In the genomic region with DNA sequence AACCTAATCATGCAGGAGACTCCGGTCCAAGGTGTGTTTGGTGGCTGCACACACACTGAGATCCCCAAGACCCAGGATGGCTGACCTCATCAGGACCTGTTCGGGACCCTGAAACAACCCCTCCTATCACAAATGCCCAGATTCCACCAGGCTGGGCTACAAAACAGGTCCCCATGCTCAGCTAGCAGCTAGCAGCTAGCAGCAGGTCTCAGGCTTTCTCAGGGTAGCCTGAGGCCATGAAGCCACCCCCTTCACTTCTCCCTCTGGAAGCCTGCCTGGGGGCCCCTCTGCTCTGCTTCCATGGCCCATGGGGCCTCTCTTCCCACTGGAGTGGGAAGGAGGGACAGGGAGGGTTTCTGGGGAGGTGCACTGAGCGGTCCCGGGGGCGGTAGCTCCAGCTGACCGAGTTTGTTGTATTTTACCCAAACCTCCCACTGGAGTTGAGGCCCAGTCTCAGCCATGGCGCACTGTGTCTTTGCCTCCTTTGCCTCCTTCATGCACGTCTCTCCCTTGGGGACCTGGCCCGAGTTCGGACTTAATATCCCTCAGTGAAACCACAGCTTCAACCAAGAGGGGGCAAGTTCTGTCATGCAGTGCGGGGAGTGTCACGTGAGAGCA, we compare ENCODE assay signal across 1 cellular context.
TF ChIP-seq lines count a peak whose summit lies in the region.

No MANE protein-coding gene starts in this region.

TF ChIP-seq in H1, 55 proteins besides CTCF, POLR2A, EP300 and RAD21 (continued from another document):
- TF ChIP-seq ASH2L (IDR thresholded peaks at IDR 0.05; ENCODE audit: low read length), result no peak
- TF ChIP-seq SIN3A (conservative IDR thresholded peaks at IDR 0.05 in 1 of 2, IDR thresholded peaks at IDR 0.05 in 1 of 2; ENCODE audit: low read depth in 1 of 2, low read length in 2 of 2), result no peak
- no peak for TF ChIP-seq CHD7 (IDR thresholded peaks at IDR 0.05; ENCODE audit: insufficient replicate concordance, low read length)
- TF ChIP-seq HDAC2 (IDR thresholded peaks at IDR 0.05; ENCODE audit: borderline replicate concordance in 1 of 2, low read depth in 2 of 2, low read length in 2 of 2), result no peak
- no peak for TF ChIP-seq GABPA (IDR thresholded peaks at IDR 0.05; ENCODE audit: borderline replicate concordance, insufficient read depth, low read length)
- no peak for TF ChIP-seq CHD2 (IDR thresholded peaks at IDR 0.05; ENCODE audit: low read length)
- no peak for TF ChIP-seq BRCA1 (IDR thresholded peaks at IDR 0.05; ENCODE audit: low read depth, low read length)
- no peak for TF ChIP-seq TBP (IDR thresholded peaks at IDR 0.05; ENCODE audit: low read depth, low read length)
- no peak for TF ChIP-seq POLR2AphosphoS5 (IDR thresholded peaks at IDR 0.05; ENCODE audit: low read depth, low read length)
- TF ChIP-seq CHD1 (IDR thresholded peaks at IDR 0.05; ENCODE audit: low read depth, low read length), result no peak
- no peak for TF ChIP-seq JUN (IDR thresholded peaks at IDR 0.05; ENCODE audit: low read depth, low read length)
- TF ChIP-seq TEAD4 (IDR thresholded peaks at IDR 0.05; ENCODE audit: low read depth, low read length), result no peak
